7 cellular contexts compared by ENCODE assay signal in genomic region chr7:97377713-97378112, GRCh38.
"Had no signal": no experiment of that assay in that cellular context is flagged by ENCODE, and none has a peak within 500 bp of the region (broad histone marks: within the 10 kb centered on the region; RNA-seq: fewer than 3 reads in every experiment).

No MANE protein-coding gene starts in this region.

- FAIRE-seq: H1, H54, HTR-8/SVneo had no signal

- H3K27ac Mint-ChIP-seq: GM23338, H9, IgD-negative memory B cell had no signal

- H3K9me3 Mint-ChIP-seq: GM23338 had no signal

- DNase-seq: H9, HCEC 1CT had no signal

- H3K4me2 ChIP-seq: GM23338 had no signal

- H3K4me3 ChIP-seq: GM23338 had no signal

- H3K27me3 Mint-ChIP-seq: IgD-negative memory B cell had no signal

- H3K4me3 Mint-ChIP-seq: GM23338, H9, IgD-negative memory B cell had no signal

- H3K4me1 Mint-ChIP-seq: IgD-negative memory B cell had no signal

- ATAC-seq: GM23338 had no signal

- H2AFZ ChIP-seq: GM23338 had no signal
